15 cellular contexts compared by ENCODE assay signal in the genomic region with DNA sequence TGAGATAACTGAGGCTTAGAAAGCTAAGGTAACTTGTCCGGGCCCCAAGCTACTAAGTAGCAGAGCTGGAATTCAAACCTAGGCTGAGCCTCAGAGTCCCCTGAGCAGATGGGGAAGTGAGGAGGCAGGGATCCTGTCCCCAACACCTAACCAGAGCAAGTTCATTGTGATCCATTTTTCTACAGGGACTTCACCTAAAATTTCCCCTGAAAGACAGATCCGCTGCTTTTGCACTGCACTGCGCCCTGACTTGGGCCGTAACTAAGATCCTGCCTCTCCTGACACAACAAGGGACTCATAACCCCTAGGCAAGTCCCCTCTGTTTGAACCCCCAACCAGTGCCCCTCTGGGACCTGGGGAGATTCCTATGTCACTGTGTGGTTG. TPM values are rescaled to one million over a fixed set of nuclear protein-coding genes. Genes with fewer than 3 reads are reported as not detected.
DNase-seq lines count a peak whose midpoint lies in the region; ATAC-seq and TF ChIP-seq lines count a peak whose summit lies in the region.
"Had no signal": no experiment of that assay in that cellular context is flagged by ENCODE, and none has a peak within 500 bp of the region (broad histone marks: within the 10 kb centered on the region; RNA-seq: fewer than 3 reads in every experiment).

No MANE protein-coding gene starts in this region.

- CTCF ChIA-PET in activated CD4-positive, alpha-beta memory T cell treated with anti-CD3 and anti-CD28 coated beads, Interleukin-2, amount 10 ng/mL, durations not matched to agents 7 days and 5 days (lab: Charles Lee) = no interaction called here

- ATAC-seq in GM18498 (IDR thresholded peaks at IDR 0.05; ENCODE audit: unreplicated experiment) (peak; percentile 36), GM19455 (IDR thresholded peaks at IDR 0.05; ENCODE audit: unreplicated experiment) (peak; percentile 36), HG02840 (IDR thresholded peaks at IDR 0.05; ENCODE audit: low FRiP score, unreplicated experiment) (peak; percentile 33), HG03469 (IDR thresholded peaks at IDR 0.05; ENCODE audit: unreplicated experiment) (peak; percentile 16)

- H3K36me3 Mint-ChIP-seq in activated CD4-positive, alpha-beta memory T cell treated with anti-CD3 and anti-CD28 coated beads, Interleukin-2, amount 10 ng/mL, durations not matched to agents 7 days and 5 days (ENCODE audit: low read depth) = no peaks in the 10 kb centered on the region
- peaks cover 0 to 4% (median 0%) of the 10 kb centered on the region in 3 experiments; a peak in 1 of 7 replicates for H3K36me3 Mint-ChIP-seq in H9 (ENCODE audit: insufficient read depth in 1 of 3, low read depth in 3 of 3)

- H3K23ac ChIP-seq in H9 (ENCODE audit: insufficient read length, low read depth, low read length) = no peak overlapping the region

- H3K4me1 ChIP-seq in H9 (ENCODE audit: insufficient read depth, low read length) = 0 out of 2 replicates have a peak, but pooled peaks cover 2% of the 10 kb centered on the region
- H3K4me1 ChIP-seq: uterus had no signal

- H3K4me1 Mint-ChIP-seq in activated CD4-positive, alpha-beta memory T cell treated with anti-CD3 and anti-CD28 coated beads, Interleukin-2, amount 10 ng/mL, durations not matched to agents 7 days and 5 days = peaks cover 13% of the 10 kb centered on the region
- peaks cover 2 to 9% of the 10 kb centered on the region in 2 experiments; a peak in 2 of 4 replicates for H3K4me1 Mint-ChIP-seq in H9

- no peaks in the 10 kb centered on the region for H3K79me1 ChIP-seq in H9 (ENCODE audit: insufficient read depth, low read depth, low read length, poor library complexity, severe bottlenecking)

- no peak overlapping the region for H2BK12ac ChIP-seq in H9 (ENCODE audit: insufficient read length, low read depth, low read length)

- H3K27ac ChIP-seq in H9 (ENCODE audit: insufficient read length, low read depth, low read length) = no peak overlapping the region
- H3K27ac ChIP-seq: Peyer's patch, uterus had no signal

- no peak overlapping the region for H3K9ac ChIP-seq in H9 (ENCODE audit: extremely low read depth, insufficient read length, low read length)

- H2BK5ac ChIP-seq in H9 (ENCODE audit: insufficient read length, low read length) = no peak overlapping the region

- no peaks in the 10 kb centered on the region for H3K9me3 Mint-ChIP-seq in activated CD4-positive, alpha-beta memory T cell treated with anti-CD3 and anti-CD28 coated beads, Interleukin-2, amount 10 ng/mL, durations not matched to agents 7 days and 5 days
- H3K9me3 Mint-ChIP-seq in H9 = peaks cover 72 to 76% of the 10 kb centered on the region in 2 experiments
- H3K9me3 Mint-ChIP-seq: T-helper 2 cell treated with Interferon-gamma antibody and Interleukin-4, amounts not matched to agents 5 μg/mL and 100 μg/mL, for 36 hours had no signal

- no peak overlapping the region for H4K91ac ChIP-seq in H9 (ENCODE audit: insufficient read length, low read depth, low read length)

- no peak overlapping the region for H2AFZ ChIP-seq in H9 (ENCODE audit: low read length)

- POLR2A ChIA-PET in activated CD4-positive, alpha-beta memory T cell treated with anti-CD3 and anti-CD28 coated beads, Interleukin-2, amount 10 ng/mL, durations not matched to agents 7 days and 5 days (lab: Charles Lee) = no interaction called here

- no peak overlapping the region for H2BK15ac ChIP-seq in H9 (ENCODE audit: low read depth, low read length)

- no peak overlapping the region for H3K14ac ChIP-seq in H9 (ENCODE audit: insufficient read depth, low read length)

- no peak overlapping the region for H3K27ac Mint-ChIP-seq in activated CD4-positive, alpha-beta memory T cell treated with anti-CD3 and anti-CD28 coated beads, Interleukin-2, amount 10 ng/mL, durations not matched to agents 7 days and 5 days
- H3K27ac Mint-ChIP-seq in H9 = no peak overlapping the region
- H3K27ac Mint-ChIP-seq: T-helper 2 cell treated with Interferon-gamma antibody and Interleukin-4, amounts not matched to agents 5 μg/mL and 100 μg/mL, for 36 hours had no signal

- WGBS in H9 (ENCODE audit: extremely low coverage, insufficient read length, low lambda C conversion rate) = no CpG with 5 or more reads among the region's 4 CpGs

- H3K27me3 ChIP-seq in H9 (ENCODE audit: insufficient read depth, low read length) = 0 out of 2 replicates have a peak, but pooled peaks cover 3% of the 10 kb centered on the region
- H3K27me3 ChIP-seq: Peyer's patch, uterus had no signal

- no peaks in the 10 kb centered on the region for H3K27me3 Mint-ChIP-seq in activated CD4-positive, alpha-beta memory T cell treated with anti-CD3 and anti-CD28 coated beads, Interleukin-2, amount 10 ng/mL, durations not matched to agents 7 days and 5 days
- peaks cover 34% of the 10 kb centered on the region for H3K27me3 Mint-ChIP-seq in H9 (ENCODE audit: low read depth)

- no peaks in the 10 kb centered on the region for H4K20me1 ChIP-seq in H9 (ENCODE audit: control insufficient read depth, insufficient read depth, insufficient read length)

- no peaks in the 10 kb centered on the region for H3K23me2 ChIP-seq in H9 (ENCODE audit: insufficient read length, low read depth, low read length, poor library complexity, severe bottlenecking)

- no peak overlapping the region for H3K4me3 Mint-ChIP-seq in activated CD4-positive, alpha-beta memory T cell treated with anti-CD3 and anti-CD28 coated beads, Interleukin-2, amount 10 ng/mL, durations not matched to agents 7 days and 5 days
- H3K4me3 Mint-ChIP-seq in H9 = no peak overlapping the region
- H3K4me3 Mint-ChIP-seq: T-helper 2 cell treated with Interferon-gamma antibody and Interleukin-4, amounts not matched to agents 5 μg/mL and 100 μg/mL, for 36 hours had no signal

- H4K5ac ChIP-seq in H9 (ENCODE audit: insufficient read length, low read depth, low read length) = no peak overlapping the region

- H3K56ac ChIP-seq in H9 (ENCODE audit: insufficient read length, low read depth, low read length) = no peak overlapping the region

- no peak for DNase-seq in activated CD4-positive, alpha-beta memory T cell treated with anti-CD3 and anti-CD28 coated beads, Interleukin-2, amount 10 ng/mL, durations not matched to agents 7 days and 5 days
- DNase-seq in NCI-H2029 treated with DMSO at 0.1 percent for 48 hours (lab: John Stamatoyannopoulos, UW) (no peak), NCI-H345 (lab: John Stamatoyannopoulos, UW) (no peak), H9 (no peak)
- DNase-seq: activated CD4-positive, alpha-beta T cell treated with anti-CD3 and anti-CD28 coated beads, Interleukin-2, amount 50 U/mL, for 1 hour; dorsolateral prefrontal cortex; NCI-H446 treated with DMSO at 0.1 percent for 48 hours; Peyer's patch; uterus had no signal

- H2AK5ac ChIP-seq in H9 (ENCODE audit: insufficient read length, low read length) = no peak overlapping the region

- H3K18ac ChIP-seq in H9 (ENCODE audit: insufficient read length, low read depth, low read length) = no peak overlapping the region

- no peak overlapping the region for H2BK20ac ChIP-seq in H9 (ENCODE audit: low read depth, low read length, poor library complexity, severe bottlenecking)

- no peaks in the 10 kb centered on the region for H3K79me2 ChIP-seq in H9 (ENCODE audit: insufficient read depth, low read length)

- no peak overlapping the region for H3K4me2 ChIP-seq in H9 (ENCODE audit: insufficient read depth, insufficient read length, low read length)

- no peak overlapping the region for H4K8ac ChIP-seq in H9 (replicated peaks; ENCODE audit: insufficient read length, low read depth, low read length)

- H3K9me3 ChIP-seq in H9 (ENCODE audit: control insufficient read depth, low read depth, low read length) = no peaks in the 10 kb centered on the region
- H3K9me3 ChIP-seq: HAP-1, Peyer's patch, uterus had no signal

- no peak overlapping the region for H3T11ph ChIP-seq in H9 (ENCODE audit: low read length)

- no peak overlapping the region for H2BK120ac ChIP-seq in H9 (ENCODE audit: low read depth, low read length, poor library complexity, severe bottlenecking)

- no peak for TF ChIP-seq CTCF in H9 (conservative IDR thresholded peaks at IDR 0.05)

- no peak overlapping the region for H3K4ac ChIP-seq in H9 (ENCODE audit: low read depth, low read length)

RNA-seq across cellular contexts. Expression of gene MTM1, which starts 25.6 kb away (rescaled TPM):
- 10 to 100 TPM; 36.3 to 36.5 TPM for total RNA-seq in activated CD4-positive, alpha-beta memory T cell treated with anti-CD3 and anti-CD28 coated beads, Interleukin-2, amount 10 ng/mL, durations not matched to agents 7 days and 5 days
- 4.8 and 6.4 TPM in 2 replicates for total RNA-seq in H9 (2021)
